8 cellular contexts compared by ENCODE assay signal in the genomic region with DNA sequence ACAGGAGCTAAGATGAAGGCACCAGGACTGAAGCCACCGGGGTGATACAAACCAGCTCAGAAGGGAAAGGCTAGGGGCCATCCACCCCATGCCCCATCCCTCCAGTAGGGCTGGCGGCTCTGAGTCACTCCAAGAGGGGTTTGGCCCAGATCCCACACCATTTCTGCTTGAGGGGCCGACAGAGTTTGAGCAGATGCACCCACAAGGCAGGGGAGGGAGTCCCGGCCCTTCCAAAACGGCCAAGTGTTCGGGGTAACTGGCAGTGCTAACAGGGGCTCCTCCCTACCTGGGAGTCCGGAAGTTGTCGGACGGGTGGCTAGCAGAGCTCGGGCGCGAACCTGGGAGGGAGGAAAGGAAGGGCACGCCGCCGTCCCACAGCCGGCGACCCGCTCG.
DNase-seq lines count a peak whose midpoint lies in the region; ATAC-seq, FAIRE-seq and TF ChIP-seq lines count a peak whose summit lies in the region.

No MANE protein-coding gene starts in this region.

- peak overlapping the region; percentile 82 to 86 for H3K4me3 Mint-ChIP-seq in effector memory CD8-positive, alpha-beta T cell

- H3K4me3 ChIP-seq in mucosa of stomach (ENCODE audit: low read length), result peak overlapping the region; percentile 31

- DNase-seq in stimulated activated CD4-positive, alpha-beta T cell treated with anti-CD3 and anti-CD28 coated beads, Interleukin-1b, Interleukin-23, amount 100 ng/mL, for 48 hours, result peak; percentile 16
- no peak for DNase-seq in stimulated activated CD4-positive, alpha-beta T cell treated with anti-CD3 and anti-CD28 coated beads, Interleukin-4, amount 100 ng/mL, for 4 hours
- peak in 2 of 3 experiments; percentile 17 for DNase-seq in effector memory CD8-positive, alpha-beta T cell
- DNase-seq in urothelium cell line (ENCODE audit: low spot score) (peak; percentile 37), HuH-7 (ENCODE audit: low spot score) (no peak)

- peaks cover 13% of the 10 kb centered on the region for H3K4me1 ChIP-seq in mucosa of stomach (ENCODE audit: control insufficient read depth, insufficient read depth, low read length)

- H3K9ac ChIP-seq in mucosa of stomach (ENCODE audit: low read length), result peak overlapping the region; percentile 65

- H3K9me3 ChIP-seq in mucosa of stomach (ENCODE audit: control insufficient read depth, low read length), result no peaks in the 10 kb centered on the region

- no peaks in the 10 kb centered on the region for H3K27me3 ChIP-seq in mucosa of stomach (ENCODE audit: control insufficient read depth, insufficient read depth, low read length)

- H3K27me3 Mint-ChIP-seq in effector memory CD8-positive, alpha-beta T cell, result no peaks in the 10 kb centered on the region

- no peaks in the 10 kb centered on the region for H3K36me3 ChIP-seq in mucosa of stomach (ENCODE audit: control insufficient read depth, insufficient read depth, low read length)

- ATAC-seq in HG03045 (IDR thresholded peaks at IDR 0.05; ENCODE audit: unreplicated experiment) (peak; percentile 16), SK-N-SH treated with all-trans-retinoic acid at 6 μM for 48 hours (peak; percentile 13)
- ATAC-seq in effector memory CD8-positive, alpha-beta T cell (replicated peaks), result peak; percentile 11

- no peak for FAIRE-seq in urothelium cell line (lab: Jason Lieb, UNC)

- peaks cover 7 to 17% of the 10 kb centered on the region in 2 donors for H3K4me1 Mint-ChIP-seq in effector memory CD8-positive, alpha-beta T cell (ENCODE audit: low read depth in 2 of 2)

- H3K9me3 Mint-ChIP-seq in effector memory CD8-positive, alpha-beta T cell, result no peaks in the 10 kb centered on the region

- H3K27ac Mint-ChIP-seq in effector memory CD8-positive, alpha-beta T cell, result peak overlapping the region; percentile 72 to 88

- H3K36me3 Mint-ChIP-seq in effector memory CD8-positive, alpha-beta T cell (ENCODE audit: insufficient read depth), result peaks cover 31% of the 10 kb centered on the region

TF ChIP-seq in SK-N-SH treated with all-trans-retinoic acid at 6 μM for 48 hours, 23 proteins besides CTCF, POLR2A, EP300 and RAD21:
- TF ChIP-seq ESRRG (CRISPR knock-in tag; IDR thresholded peaks at IDR 0.05) (no peak), ZNF565 (CRISPR knock-in tag; conservative IDR thresholded peaks at IDR 0.05; ENCODE audit: low read depth) (no peak), ZC3H10 (CRISPR knock-in tag; IDR thresholded peaks at IDR 0.05) (no peak), CSDC2 (CRISPR knock-in tag; IDR thresholded peaks at IDR 0.05) (no peak), TOX (CRISPR knock-in tag; IDR thresholded peaks at IDR 0.05; ENCODE audit: borderline replicate concordance) (no peak), GLIS3 (CRISPR knock-in tag; IDR thresholded peaks at IDR 0.05) (no peak)
- TF ChIP-seq, protein P1, sequence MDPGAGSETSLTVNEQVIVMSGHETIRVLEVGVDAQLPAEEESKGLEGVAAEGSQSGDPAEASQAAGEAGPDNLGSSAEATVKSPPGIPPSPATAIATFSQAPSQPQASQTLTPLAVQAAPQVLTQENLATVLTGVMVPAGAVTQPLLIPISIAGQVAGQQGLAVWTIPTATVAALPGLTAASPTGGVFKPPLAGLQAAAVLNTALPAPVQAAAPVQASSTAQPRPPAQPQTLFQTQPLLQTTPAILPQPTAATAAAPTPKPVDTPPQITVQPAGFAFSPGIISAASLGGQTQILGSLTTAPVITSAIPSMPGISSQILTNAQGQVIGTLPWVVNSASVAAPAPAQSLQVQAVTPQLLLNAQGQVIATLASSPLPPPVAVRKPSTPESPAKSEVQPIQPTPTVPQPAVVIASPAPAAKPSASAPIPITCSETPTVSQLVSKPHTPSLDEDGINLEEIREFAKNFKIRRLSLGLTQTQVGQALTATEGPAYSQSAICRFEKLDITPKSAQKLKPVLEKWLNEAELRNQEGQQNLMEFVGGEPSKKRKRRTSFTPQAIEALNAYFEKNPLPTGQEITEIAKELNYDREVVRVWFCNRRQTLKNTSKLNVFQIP (CRISPR knock-in tag; IDR thresholded peaks at IDR 0.05; ENCODE audit: borderline replicate concordance, low read depth), result no peak
TF ChIP-seq in SK-N-SH treated with all-trans-retinoic acid at 6 μM for 48 hours: peak in this region for 0.

Comparison
In these comparisons a context has a peak if more than half of its experiments do, and no peak if none do; other contexts are left out.
1. DNase-seq: peak in stimulated activated CD4-positive, alpha-beta T cell treated with anti-CD3 and anti-CD28 coated beads, Interleukin-1b, Interleukin-23, amount 100 ng/mL, for 48 hours (single experiment), effector memory CD8-positive, alpha-beta T cell (2 of 3) and urothelium cell line (single experiment); none in stimulated activated CD4-positive, alpha-beta T cell treated with anti-CD3 and anti-CD28 coated beads, Interleukin-4, amount 100 ng/mL, for 4 hours (0 of 2) and HuH-7 (single experiment).
2. Peak in every context shown above with its lines, with median percentiles within 50 percentile points of each other: ATAC-seq.